13 cellular contexts compared by ENCODE assay signal in genomic region chr2:230871361-230872150, GRCh38. TPM values are rescaled to one million over a fixed set of nuclear protein-coding genes. Genes with fewer than 3 reads are reported as not detected.
DNase-seq lines count a peak whose midpoint lies in the region; ATAC-seq and TF ChIP-seq lines count a peak whose summit lies in the region.
"Had no signal": no experiment of that assay in that cellular context is flagged by ENCODE, and none has a peak within 500 bp of the region (broad histone marks: within the 10 kb centered on the region; RNA-seq: fewer than 3 reads in every experiment).

No MANE protein-coding gene starts in this region.

- POLR2A ChIA-PET in Caco-2 (lab: Charles Lee): interaction anchor here (0.7 to 1.1 kb wide), 2 partner anchors 24 to 136 kb away, joined by 3 to 13 read pairs; no protein-coding TSS in a partner anchor
- POLR2A ChIA-PET in MCF 10A (lab: Yijun Ruan, JAX): no interaction called here

- H3K27ac ChIP-seq in iPS-20b (ENCODE audit: low read length) (no peak overlapping the region), prostate gland (peak overlapping the region; percentile 30 to 54)

- H3K4me3 ChIP-seq in Caco-2 (ENCODE audit: low read depth, low read length) (no peak overlapping the region), NT2/D1 (ENCODE audit: insufficient read length, low read depth) (peak overlapping the region; percentile 4), iPS-20b (ENCODE audit: low read length) (no peak overlapping the region), prostate gland (no peak overlapping the region)

- in situ Hi-C loops in KBM-7 (cut with MboI; ENCODE audit: low pct_unique_long_range_greater_than_20kb, low sequenced_read_pairs): no loop called here

- no peaks in the 10 kb centered on the region for H3K9me3 Mint-ChIP-seq in Caco-2 (ENCODE audit: unreplicated experiment)
- no peaks in the 10 kb centered on the region for H3K9me3 Mint-ChIP-seq in MCF 10A (ENCODE audit: unreplicated experiment)
- H3K9me3 Mint-ChIP-seq: activated naive CD8-positive, alpha-beta T cell treated with anti-CD3 and anti-CD28 coated beads, Interleukin-2, amount 10 ng/mL, durations not matched to agents 7 days and 5 days had no signal

- no peak for ATAC-seq in GM18519 (IDR thresholded peaks at IDR 0.05; ENCODE audit: low FRiP score, unreplicated experiment)

- H3K4me1 Mint-ChIP-seq in Caco-2 (ENCODE audit: low read depth, unreplicated experiment) (peaks cover 9% of the 10 kb centered on the region), MCF 10A (ENCODE audit: insufficient read depth, unreplicated experiment) (no peaks in the 10 kb centered on the region)

- H3K27ac Mint-ChIP-seq in Caco-2 (ENCODE audit: unreplicated experiment) (peak overlapping the region; percentile 97), MCF 10A (ENCODE audit: low read depth, unreplicated experiment) (no peak overlapping the region)
- H3K27ac Mint-ChIP-seq: activated naive CD8-positive, alpha-beta T cell treated with anti-CD3 and anti-CD28 coated beads, Interleukin-2, amount 10 ng/mL, durations not matched to agents 7 days and 5 days had no signal

- no peak for TF ChIP-seq POLR2A in prostate gland (IDR thresholded peaks at IDR 0.05)

- H3K9ac ChIP-seq in NT2/D1 (ENCODE audit: insufficient read length, low read depth) (peak overlapping the region; percentile 74), iPS-20b (ENCODE audit: low read depth, low read length) (peak overlapping the region; percentile 71)

- intact Hi-C loops in Caco-2 (cut with micrococcal nuclease; ENCODE audit: unreplicated experiment) (loop anchor here (1.0 to 5.0 kb wide), 4 partner anchors 24 to 163 kb away; no protein-coding TSS in a partner anchor), prostate gland (cut with DNase I) (no loop called here), MCF 10A (cut with micrococcal nuclease) (no loop called here)

- CTCF ChIA-PET in Caco-2 (lab: Charles Lee) (interaction anchor here (1.5 to 1.9 kb wide), 2 partner anchors 47 to 116 kb away, joined by 6 to 8 read pairs; no protein-coding TSS in a partner anchor), MCF 10A (lab: Yijun Ruan, JAX) (no interaction called here)

- DNase-seq in Caco-2 (no peak), NT2/D1 (ENCODE audit: low read depth, low spot score) (no peak), prostate gland (ENCODE audit: low spot score) (no peak), hippocampal formation (lab: John Stamatoyannopoulos, UW) (no peak), KBM-7 (no peak), MCF 10A (ENCODE audit: unreplicated experiment) (no peak)
- DNase-seq: activated naive CD8-positive, alpha-beta T cell treated with anti-CD3 and anti-CD28 coated beads, Interleukin-2, amount 10 ng/mL, durations not matched to agents 7 days and 5 days; dermis blood vessel endothelial cell; NCI-H2029; T-helper 1 cell had no signal

- H3K4me3 Mint-ChIP-seq in Caco-2 (ENCODE audit: unreplicated experiment): no peak overlapping the region
- no peak overlapping the region for H3K4me3 Mint-ChIP-seq in MCF 10A (ENCODE audit: unreplicated experiment)
- H3K4me3 Mint-ChIP-seq: activated naive CD8-positive, alpha-beta T cell treated with anti-CD3 and anti-CD28 coated beads, Interleukin-2, amount 10 ng/mL, durations not matched to agents 7 days and 5 days had no signal

- 0 out of 2 replicates have a peak, but pooled peaks cover 1% of the 10 kb centered on the region for H3K36me3 ChIP-seq in Caco-2 (ENCODE audit: control insufficient read depth, insufficient read depth, low read length)
- H3K36me3 ChIP-seq in NT2/D1 (ENCODE audit: insufficient read depth, insufficient read length, low read length): peaks cover 52% of the 10 kb centered on the region
- H3K36me3 ChIP-seq in iPS-20b (ENCODE audit: insufficient read depth, low read depth, low read length): peaks cover 62% of the 10 kb centered on the region
- peaks cover 0 to 3% of the 10 kb centered on the region in 2 donors for H3K36me3 ChIP-seq in prostate gland

- BruUV-seq in Caco-2 (replicated peaks; lab: Mats Ljungman, UMichigan): no TSS peak
- BruUV-seq in MCF 10A (replicated peaks; lab: Mats Ljungman, UMichigan): no TSS peak

- no peak for TF ChIP-seq CTCF in Caco-2 (IDR thresholded peaks at IDR 0.05; ENCODE audit: insufficient read depth in 1 of 2, low read depth in 1 of 2, low read length in 1 of 2, severe bottlenecking in 1 of 2, unreplicated experiment in 1 of 2)
- no peak for TF ChIP-seq CTCF in prostate gland (IDR thresholded peaks at IDR 0.05)
- TF ChIP-seq CTCF in MCF 10A (IDR thresholded peaks at IDR 0.05; ENCODE audit: unreplicated experiment): no peak

- WGBS in prostate gland: 90% methylated on average over 14 of the region's 17 CpGs

- H3K36me3 Mint-ChIP-seq in Caco-2 (ENCODE audit: insufficient read depth, unreplicated experiment): peaks cover 22% of the 10 kb centered on the region
- H3K36me3 Mint-ChIP-seq in MCF 10A (ENCODE audit: insufficient read depth, unreplicated experiment): no peaks in the 10 kb centered on the region

- H3K9me3 ChIP-seq in Caco-2 (no peaks in the 10 kb centered on the region), NT2/D1 (ENCODE audit: insufficient read depth, low read length) (no peaks in the 10 kb centered on the region), iPS-20b (ENCODE audit: insufficient read depth, low read depth, low read length) (no peaks in the 10 kb centered on the region), prostate gland (no peaks in the 10 kb centered on the region)

- H3K27me3 ChIP-seq in Caco-2 (replicated peaks; ENCODE audit: control insufficient read depth, insufficient read depth, low read length): no peaks in the 10 kb centered on the region
- H3K27me3 ChIP-seq in NT2/D1 (ENCODE audit: insufficient read depth, insufficient read length): no peaks in the 10 kb centered on the region
- no peaks in the 10 kb centered on the region for H3K27me3 ChIP-seq in iPS-20b (ENCODE audit: insufficient read depth, low read length)
- H3K27me3 ChIP-seq in prostate gland (replicated peaks; ENCODE audit: insufficient read depth): no peaks in the 10 kb centered on the region

- H3K4me1 ChIP-seq in Caco-2 (peaks cover 44% of the 10 kb centered on the region), NT2/D1 (ENCODE audit: insufficient read depth, insufficient read length) (peaks cover 62% of the 10 kb centered on the region), iPS-20b (ENCODE audit: insufficient read depth, low read length) (peaks cover 44% of the 10 kb centered on the region), prostate gland (replicated peaks) (peaks cover 7% of the 10 kb centered on the region)

- no peaks in the 10 kb centered on the region for H3K27me3 Mint-ChIP-seq in Caco-2 (ENCODE audit: insufficient read depth, unreplicated experiment)
- no peaks in the 10 kb centered on the region for H3K27me3 Mint-ChIP-seq in MCF 10A (ENCODE audit: insufficient read depth, unreplicated experiment)

RNA-seq across cellular contexts. Expression of gene ITM2C, which starts 6.8 kb away (rescaled TPM):
- 135 and 136 TPM in 2 replicates for total RNA-seq in Caco-2 (2022)
- total RNA-seq in prostate gland: 100 to 1,000 TPM; 104 to 137 TPM
- 20.4 and 21.9 TPM in 2 replicates for total RNA-seq in MCF 10A (2022)

RNA-seq across cellular contexts. Expression of gene GPR55, which starts 53.5 kb away (rescaled TPM):
- total RNA-seq in Caco-2 (2022): not detected in 2 replicates
- 1 to 10 TPM in 1 of 2 donors, under 1 TPM in 1; 0.77 to 3.0 TPM for total RNA-seq in prostate gland
- not detected in 2 replicates for total RNA-seq in MCF 10A (2022)
- total RNA-seq: dermis blood vessel endothelial cell, renal cortical epithelial cell had no signal
